Comparison of ENCODE assay signal across 14 cellular contexts in genomic region chr15:40182358-40183029, GRCh38. TPM values are rescaled to one million over a fixed set of nuclear protein-coding genes. Genes with fewer than 3 reads are reported as not detected.
DNase-seq lines count a peak whose midpoint lies in the region; ATAC-seq and TF ChIP-seq lines count a peak whose summit lies in the region.
"Had no signal": no experiment of that assay in that cellular context is flagged by ENCODE, and none has a peak within 500 bp of the region (broad histone marks: within the 10 kb centered on the region; RNA-seq: fewer than 3 reads in every experiment).

No MANE protein-coding gene starts in this region.

- CTCF ChIA-PET in CD8-positive, alpha-beta T cell (lab: Charles Lee): no interaction called here

- no peaks in the 10 kb centered on the region for H3K9me3 Mint-ChIP-seq in CD8-positive, alpha-beta T cell
- H3K9me3 Mint-ChIP-seq in T-helper 2 cell treated with Interferon-gamma antibody and Interleukin-4, amounts not matched to agents 5 μg/mL and 100 μg/mL, for 36 hours: no peaks in the 10 kb centered on the region
- H3K9me3 Mint-ChIP-seq in naive B cell: no peaks in the 10 kb centered on the region
- H3K9me3 Mint-ChIP-seq: stimulated activated naive CD8-positive, alpha-beta T cell treated with anti-CD3 and anti-CD28 coated beads, Interleukin-15, amount 100 ng/mL, for 72 hours had no signal

- no peak for ATAC-seq in CD8-positive, alpha-beta T cell
- peak; percentile 47 for ATAC-seq in HG02610 (IDR thresholded peaks at IDR 0.05; ENCODE audit: unreplicated experiment)
- ATAC-seq in naive B cell (ENCODE audit: low read depth in 2 of 2): peak; percentile 52 to 56
- ATAC-seq in HG03159 (IDR thresholded peaks at IDR 0.05; ENCODE audit: unreplicated experiment): no peak
- ATAC-seq: Right ventricle myocardium inferior; stimulated activated naive CD8-positive, alpha-beta T cell treated with anti-CD3 and anti-CD28 coated beads, Interleukin-15, amount 100 ng/mL, for 72 hours had no signal

- H3K4me1 ChIP-seq in CD8-positive, alpha-beta T cell (ENCODE audit: insufficient read depth, low read length): peaks cover 10% of the 10 kb centered on the region

- intact Hi-C loops in CD8-positive, alpha-beta T cell (cut with DNase I, micrococcal nuclease): no loop called here

- POLR2A ChIA-PET in CD8-positive, alpha-beta T cell (lab: Charles Lee): interaction anchor here (0.6 kb wide), 1 partner anchor 20 kb away, joined by 3 read pairs; no protein-coding TSS in a partner anchor

- H3K27me3 ChIP-seq in CD8-positive, alpha-beta T cell (ENCODE audit: insufficient read depth, low read length): no peaks in the 10 kb centered on the region

- no peaks in the 10 kb centered on the region for H3K9me3 ChIP-seq in CD8-positive, alpha-beta T cell (ENCODE audit: low read length)

- H3K4me3 Mint-ChIP-seq in CD8-positive, alpha-beta T cell: peak overlapping the region; percentile 23
- H3K4me3 Mint-ChIP-seq in T-helper 2 cell treated with Interferon-gamma antibody and Interleukin-4, amounts not matched to agents 5 μg/mL and 100 μg/mL, for 36 hours: peak overlapping the region; percentile 55
- H3K4me3 Mint-ChIP-seq in naive B cell: peak overlapping the region; percentile 52 to 79 (median 66)

- H3K36me3 ChIP-seq in CD8-positive, alpha-beta T cell (ENCODE audit: insufficient read depth, low read length): no peaks in the 10 kb centered on the region

- peaks cover 25% of the 10 kb centered on the region for H3K4me1 Mint-ChIP-seq in CD8-positive, alpha-beta T cell (ENCODE audit: low read depth)
- peaks cover 47% of the 10 kb centered on the region for H3K4me1 Mint-ChIP-seq in T-helper 2 cell treated with Interferon-gamma antibody and Interleukin-4, amounts not matched to agents 5 μg/mL and 100 μg/mL, for 36 hours (ENCODE audit: low read depth)
- peaks cover 27 to 40% (median 37%) of the 10 kb centered on the region in 3 donors for H3K4me1 Mint-ChIP-seq in naive B cell

- no peaks in the 10 kb centered on the region for H3K27me3 Mint-ChIP-seq in CD8-positive, alpha-beta T cell (ENCODE audit: low read depth)
- H3K27me3 Mint-ChIP-seq in T-helper 2 cell treated with Interferon-gamma antibody and Interleukin-4, amounts not matched to agents 5 μg/mL and 100 μg/mL, for 36 hours (ENCODE audit: low read depth): no peaks in the 10 kb centered on the region
- H3K27me3 Mint-ChIP-seq in naive B cell: no peaks in the 10 kb centered on the region
- H3K27me3 Mint-ChIP-seq: stimulated activated naive CD8-positive, alpha-beta T cell treated with anti-CD3 and anti-CD28 coated beads, Interleukin-15, amount 100 ng/mL, for 72 hours had no signal

- peak overlapping the region; percentile 19 for H3K27ac Mint-ChIP-seq in CD8-positive, alpha-beta T cell
- peak overlapping the region; percentile 85 for H3K27ac Mint-ChIP-seq in T-helper 2 cell treated with Interferon-gamma antibody and Interleukin-4, amounts not matched to agents 5 μg/mL and 100 μg/mL, for 36 hours
- H3K27ac Mint-ChIP-seq in naive B cell: peak overlapping the region; percentile 9 to 89 (median 36)

- DNase-seq in CD8-positive, alpha-beta T cell: no peak
- DNase-seq in T-helper 2 cell treated with Interferon-gamma antibody and Interleukin-4, amounts not matched to agents 5 μg/mL and 100 μg/mL, for 36 hours (ENCODE audit: low spot score): no peak
- DNase-seq in naive B cell (no peak), RPMI8226 (no peak)
- DNase-seq in central memory CD4-positive, alpha-beta T cell: no peak
- DNase-seq: midbrain; NCI-H526; stimulated activated CD4-positive, alpha-beta T cell treated with anti-CD3 and anti-CD28 coated beads, Interleukin-2, amount 100 ng/mL, for 48 hours; stimulated activated naive CD8-positive, alpha-beta T cell treated with anti-CD3 and anti-CD28 coated beads, Interleukin-15, amount 100 ng/mL, for 72 hours had no signal

- H3K36me3 Mint-ChIP-seq in CD8-positive, alpha-beta T cell: no peaks in the 10 kb centered on the region
- peaks cover 63% of the 10 kb centered on the region for H3K36me3 Mint-ChIP-seq in T-helper 2 cell treated with Interferon-gamma antibody and Interleukin-4, amounts not matched to agents 5 μg/mL and 100 μg/mL, for 36 hours (ENCODE audit: low read depth)
- no peaks in the 10 kb centered on the region for H3K36me3 Mint-ChIP-seq in naive B cell

- no peak overlapping the region for H3K4me3 ChIP-seq in CD8-positive, alpha-beta T cell (ENCODE audit: low read depth, low read length)

- no peak overlapping the region for H3K27ac ChIP-seq in CD8-positive, alpha-beta T cell (ENCODE audit: low read depth, low read length)
- H3K27ac ChIP-seq: VCaP had no signal

- TF ChIP-seq CTCF in CD8-positive, alpha-beta T cell (IDR thresholded peaks at IDR 0.05): no peak

RNA-seq across cellular contexts. Expression of gene BUB1B, which starts 21.6 kb away (rescaled TPM):
- 1 to 10 TPM in 1 of 2 experiments, under 1 TPM in 1; 0.47 to 1.2 TPM for total RNA-seq in CD8-positive, alpha-beta T cell
- polyA plus RNA-seq in naive B cell (ENCODE audit: low read depth in 6 of 6): 1 to 10 TPM in 3 of 6 donors, under 1 TPM in 3; 0.30 to 3.7 (median 0.78) TPM

RNA-seq across cellular contexts. Expression of gene PAK6, which starts 56.4 kb away (rescaled TPM):
- total RNA-seq in CD8-positive, alpha-beta T cell: 1 to 10 TPM in 1 of 2 experiments, under 1 TPM in 1; 0.64 to 1.1 TPM
- not detected for polyA plus RNA-seq in naive B cell (ENCODE audit: low read depth in 6 of 6)
- total RNA-seq: pulmonary artery endothelial cell had no signal

Comparison
In these comparisons a context has a peak if more than half of its experiments do, and no peak if none do; other contexts are left out.
1. ATAC-seq: peak in HG02610 (single experiment) and naive B cell (2 of 2); none in CD8-positive, alpha-beta T cell (single experiment) and HG03159 (single experiment).
2. H3K27ac Mint-ChIP-seq: peak in every context shown above with its lines; median percentile 85 in T-helper 2 cell treated with Interferon-gamma antibody and Interleukin-4, amounts not matched to agents 5 μg/mL and 100 μg/mL, for 36 hours; 36 in naive B cell; 19 in CD8-positive, alpha-beta T cell.
3. Peak in every context shown above with its lines, with median percentiles within 50 percentile points of each other: H3K4me3 Mint-ChIP-seq.